19 cellular contexts compared by ENCODE assay signal in genomic region chr12:126337556-126337955, GRCh38.
DNase-seq lines count a peak whose midpoint lies in the region; ATAC-seq, FAIRE-seq and TF ChIP-seq lines count a peak whose summit lies in the region.
"Had no signal": no experiment of that assay in that cellular context is flagged by ENCODE, and none has a peak within 500 bp of the region (broad histone marks: within the 10 kb centered on the region; RNA-seq: fewer than 3 reads in every experiment).

No MANE protein-coding gene starts in this region.

- DNase-seq in COLO668 (lab: John Stamatoyannopoulos, UW; ENCODE audit: unreplicated experiment) (peak; percentile 6), M059J (ENCODE audit: low read depth) (peak; percentile 49), cardiac fibroblast (ENCODE audit: low read depth in 2 of 2) (peak; percentile 20 to 77), non-pigmented ciliary epithelial cell (ENCODE audit: low read depth) (peak; percentile 88), DMS153 (lab: John Stamatoyannopoulos, UW) (no peak), left lobe of liver (ENCODE audit: low spot score) (no peak), GM12891 (ENCODE audit: insufficient read length, low spot score) (no peak), GM10266 (ENCODE audit: extremely low spot score) (no peak)
- DNase-seq: activated naive CD4-positive, alpha-beta T cell; CD8-positive, alpha-beta memory T cell; effector memory CD4-positive, alpha-beta T cell; left ventricle myocardium inferior; naive thymus-derived CD4-positive, alpha-beta T cell; NCI-H146; stimulated activated CD4-positive, alpha-beta T cell treated with anti-CD3 and anti-CD28 coated beads, Interleukin-4, amount 100 ng/mL, for 4 hours; upper lobe of right lung had no signal

- TF ChIP-seq POLR2A in GM12891 (IDR thresholded peaks at IDR 0.05; ENCODE audit: low read depth, low read length): no peak

- TF ChIP-seq CTCF in cardiac fibroblast (IDR thresholded peaks at IDR 0.05; ENCODE audit: low read depth, low read length) (no peak), GM10266 (IDR thresholded peaks at IDR 0.05; ENCODE audit: control insufficient read depth, insufficient read depth, low read depth, missing control alignments) (no peak)

- ATAC-seq in left lobe of liver: no peak
- ATAC-seq: naive thymus-derived CD4-positive, alpha-beta T cell; stimulated activated memory B cell treated with anti-CD40 and anti-IgM and Interleukin-4, amounts not matched to agents 10 μg/mL and 1 μg/mL and 100 μg/mL, for 72 hours; upper lobe of right lung had no signal

- no peak overlapping the region for H3K4me3 ChIP-seq in cardiac fibroblast (replicated peaks in 1 of 2; ENCODE audit: low read depth in 2 of 2, low read length in 2 of 2)
- H3K4me3 ChIP-seq: cardiac muscle cell, left ventricle myocardium inferior, upper lobe of right lung had no signal

- no peak for FAIRE-seq in GM12891 (lab: Jason Lieb, UNC)
- FAIRE-seq: G401.6 had no signal

TF ChIP-seq in GM12891, 5 proteins besides CTCF, POLR2A, EP300 and RAD21:
- TF ChIP-seq SPI1 (IDR thresholded peaks at IDR 0.05; ENCODE audit: low read depth, low read length): no peak

Comparison
In these comparisons a context has a peak if more than half of its experiments do, and no peak if none do; other contexts are left out.
1. DNase-seq: peak in COLO668 (single experiment), M059J (single experiment), cardiac fibroblast (2 of 2) and non-pigmented ciliary epithelial cell (single experiment); none in DMS153 (single experiment), left lobe of liver (single experiment), GM12891 (single experiment) and GM10266 (single experiment).